31 cellular contexts compared by ENCODE assay signal in the genomic region with DNA sequence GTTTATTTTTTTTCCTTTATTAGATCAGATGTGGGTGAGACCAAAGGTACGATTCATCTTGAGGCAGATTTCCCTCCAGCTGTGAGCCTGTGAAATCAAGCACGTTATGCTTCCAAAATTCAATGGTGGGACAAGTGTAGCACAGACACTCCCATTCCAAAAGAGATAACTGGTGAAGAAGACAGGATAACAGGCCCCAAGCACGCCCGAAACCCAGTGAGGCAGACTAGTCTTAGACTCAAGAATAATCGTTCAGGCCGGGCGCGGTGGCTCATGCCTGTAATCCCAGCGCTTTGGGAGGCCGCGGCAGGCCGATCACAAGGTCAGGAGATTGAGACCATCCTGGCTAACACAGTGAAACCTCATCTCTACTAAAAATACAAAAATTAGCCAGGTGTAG. TPM values are rescaled to one million over a fixed set of nuclear protein-coding genes. Genes with fewer than 3 reads are reported as not detected.
DNase-seq lines count a peak whose midpoint lies in the region; ATAC-seq and TF ChIP-seq lines count a peak whose summit lies in the region.
"Had no signal": no experiment of that assay in that cellular context is flagged by ENCODE, and none has a peak within 500 bp of the region (broad histone marks: within the 10 kb centered on the region; RNA-seq: fewer than 3 reads in every experiment).

No MANE protein-coding gene starts in this region.

- no peaks in the 10 kb centered on the region for H3K4me1 Mint-ChIP-seq in activated CD4-positive, alpha-beta T cell treated with anti-CD3 and anti-CD28 coated beads, Interleukin-2, amount 10 ng/mL, durations not matched to agents 24 days and 14 days
- H3K4me1 Mint-ChIP-seq in CD14-positive monocyte = no peaks in the 10 kb centered on the region
- H3K4me1 Mint-ChIP-seq: T-helper 17 cell had no signal

- H3K27ac Mint-ChIP-seq in activated CD4-positive, alpha-beta T cell treated with anti-CD3 and anti-CD28 coated beads, Interleukin-2, amount 10 ng/mL, durations not matched to agents 24 days and 14 days = no peak overlapping the region
- H3K27ac Mint-ChIP-seq in CD14-positive monocyte = no peak overlapping the region
- H3K27ac Mint-ChIP-seq: T-helper 17 cell had no signal

- no peaks in the 10 kb centered on the region for H3K9me3 Mint-ChIP-seq in activated CD4-positive, alpha-beta T cell treated with anti-CD3 and anti-CD28 coated beads, Interleukin-2, amount 10 ng/mL, durations not matched to agents 24 days and 14 days
- H3K9me3 Mint-ChIP-seq in CD14-positive monocyte = peaks cover 0 to 10% (median 1%) of the 10 kb centered on the region in 7 donors

- no peak overlapping the region for H3K4me3 Mint-ChIP-seq in activated CD4-positive, alpha-beta T cell treated with anti-CD3 and anti-CD28 coated beads, Interleukin-2, amount 10 ng/mL, durations not matched to agents 24 days and 14 days
- no peak overlapping the region for H3K4me3 Mint-ChIP-seq in CD14-positive monocyte
- H3K4me3 Mint-ChIP-seq: T-helper 17 cell had no signal

- H3K27me3 Mint-ChIP-seq in activated CD4-positive, alpha-beta T cell treated with anti-CD3 and anti-CD28 coated beads, Interleukin-2, amount 10 ng/mL, durations not matched to agents 24 days and 14 days = no peaks in the 10 kb centered on the region
- peaks cover 0 to 6% (median 2%) of the 10 kb centered on the region in 3 donors for H3K27me3 Mint-ChIP-seq in CD14-positive monocyte (ENCODE audit: low read depth in 3 of 3)

- H3K27ac ChIP-seq in foreskin keratinocyte = no peak overlapping the region
- H3K27ac ChIP-seq: 22Rv1, ascending aorta, esophagus squamous epithelium, PC-9, right lobe of liver had no signal

- ATAC-seq in foreskin keratinocyte = no peak
- ATAC-seq: right lobe of liver, SK-N-SH treated with all-trans-retinoic acid at 6 μM for 48 hours, T-helper 17 cell had no signal

- TF ChIP-seq CTCF in CD14-positive monocyte (IDR thresholded peaks at IDR 0.05) (no peak), foreskin keratinocyte (conservative IDR thresholded peaks at IDR 0.05) (no peak)

- DNase-seq in activated CD4-positive, alpha-beta T cell treated with anti-CD3 and anti-CD28 coated beads, Interleukin-2, amount 10 ng/mL, durations not matched to agents 24 days and 14 days = peak; percentile 38
- no peak for DNase-seq in activated CD4-positive, alpha-beta T cell treated with anti-CD3 and anti-CD28 coated beads for 1 hour
- DNase-seq in CD14-positive monocyte (ENCODE audit: low spot score) (peak; percentile 38), islet precursor cell (peak; percentile 20), posterior vena cava (ENCODE audit: low spot score) (peak; percentile 64), foreskin keratinocyte (no peak), DMS79 treated with DMSO at 0.1 percent for 48 hours (lab: John Stamatoyannopoulos, UW) (no peak), KBM-7 (no peak)
- DNase-seq: activated CD8-positive, alpha-beta memory T cell treated with anti-CD3 and anti-CD28 coated beads for 24 hours; activated T-cell treated with anti-CD3 and anti-CD28 coated beads, Interleukin-2, amount 50 U/mL, for 1 hour; caudate nucleus; DND-41; esophagus squamous epithelium; foreskin melanocyte; GF-D8; HCEC 1CT; kidney glomerular epithelial cell; mammary epithelial cell; NCI-H1417 treated with DMSO at 0.1 percent for 48 hours; NCI-H2029 treated with DMSO at 0.1 percent for 48 hours; NCI-H526; PC-9; Right ventricle myocardium superior; stimulated activated CD4-positive, alpha-beta T cell treated with anti-CD3 and anti-CD28 coated beads, Interleukin-12 subunit alpha, Interleukin-12 subunit beta, amount 100 ng/mL, for 4 hours; stimulated activated CD4-positive, alpha-beta T cell treated with anti-CD3 and anti-CD28 coated beads, Interleukin-2, amount 100 ng/mL, for 48 hours; T-helper 17 cell; transverse colon had no signal

- H3K27me3 ChIP-seq in foreskin keratinocyte = peaks cover 4% of the 10 kb centered on the region
- H3K27me3 ChIP-seq: ascending aorta, right lobe of liver, transverse colon had no signal

- H3K4me1 ChIP-seq in foreskin keratinocyte = no peaks in the 10 kb centered on the region
- H3K4me1 ChIP-seq: esophagus squamous epithelium, right lobe of liver had no signal

- in situ Hi-C loops in KBM-7 (cut with MboI; ENCODE audit: low pct_unique_long_range_greater_than_20kb, low sequenced_read_pairs) = no loop called here

- no peaks in the 10 kb centered on the region for H3K36me3 Mint-ChIP-seq in activated CD4-positive, alpha-beta T cell treated with anti-CD3 and anti-CD28 coated beads, Interleukin-2, amount 10 ng/mL, durations not matched to agents 24 days and 14 days (ENCODE audit: low read depth)
- H3K36me3 Mint-ChIP-seq in CD14-positive monocyte = no peaks in the 10 kb centered on the region

- intact Hi-C loops in activated CD4-positive, alpha-beta T cell treated with anti-CD3 and anti-CD28 coated beads, Interleukin-2, amount 10 ng/mL, durations not matched to agents 24 days and 14 days (cut with micrococcal nuclease) = no loop called here
- intact Hi-C loops in CD14-positive monocyte (cut with micrococcal nuclease) (no loop called here), posterior vena cava (cut with DNase I) (no loop called here)

RNA-seq across cellular contexts. Expression of a gene that starts 36.8 kb away (rescaled TPM):
- total RNA-seq in activated CD4-positive, alpha-beta T cell treated with anti-CD3 and anti-CD28 coated beads, Interleukin-2, amount 10 ng/mL, durations not matched to agents 24 days and 14 days = not detected in 2 replicates
- polyA plus RNA-seq in CD14-positive monocyte (not detected), foreskin keratinocyte (2.9 and 6.2 TPM in 2 replicates)
- total RNA-seq in posterior vena cava (100 to 1,000 TPM in 1 of 2 donors, 10 to 100 TPM in 1; 71.1 to 196 TPM), foreskin keratinocyte (4.8 and 14.7 TPM in 2 replicates)

Comparison
In these comparisons a context has a peak if more than half of its experiments do, and no peak if none do; other contexts are left out.
1. DNase-seq: peak in activated CD4-positive, alpha-beta T cell treated with anti-CD3 and anti-CD28 coated beads, Interleukin-2, amount 10 ng/mL, durations not matched to agents 24 days and 14 days (single experiment), CD14-positive monocyte (single experiment), islet precursor cell (single experiment) and posterior vena cava (single experiment); none in activated CD4-positive, alpha-beta T cell treated with anti-CD3 and anti-CD28 coated beads for 1 hour (single experiment), foreskin keratinocyte (0 of 2), DMS79 treated with DMSO at 0.1 percent for 48 hours (single experiment) and KBM-7 (single experiment).